ENCODE assay signal across 2 cellular contexts in the genomic region with DNA sequence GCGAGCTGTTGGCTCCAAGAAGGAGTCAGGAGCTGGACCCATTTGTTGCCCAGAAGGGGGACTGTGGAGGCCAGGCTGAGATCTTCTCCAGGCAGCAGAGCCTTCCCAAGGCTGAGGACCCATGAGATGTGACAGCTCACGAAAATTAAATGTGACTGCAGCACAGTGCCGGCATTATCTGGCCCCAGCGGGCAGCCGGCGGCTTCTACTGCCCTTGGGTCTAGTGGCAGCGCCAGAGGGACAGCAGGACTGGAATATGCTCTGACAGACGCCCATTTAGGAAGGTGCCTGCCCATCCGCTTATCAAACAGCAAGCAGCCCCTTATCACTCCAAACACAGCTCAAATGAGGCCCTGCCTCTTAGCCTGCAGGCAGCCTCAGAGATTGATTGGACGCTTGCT.
TF ChIP-seq lines count a peak whose summit lies in the region.

No MANE protein-coding gene starts in this region.

TF ChIP-seq in SK-N-SH, 30 proteins besides CTCF, POLR2A, EP300 and RAD21 (continued from another document):
- TF ChIP-seq, protein P1, sequence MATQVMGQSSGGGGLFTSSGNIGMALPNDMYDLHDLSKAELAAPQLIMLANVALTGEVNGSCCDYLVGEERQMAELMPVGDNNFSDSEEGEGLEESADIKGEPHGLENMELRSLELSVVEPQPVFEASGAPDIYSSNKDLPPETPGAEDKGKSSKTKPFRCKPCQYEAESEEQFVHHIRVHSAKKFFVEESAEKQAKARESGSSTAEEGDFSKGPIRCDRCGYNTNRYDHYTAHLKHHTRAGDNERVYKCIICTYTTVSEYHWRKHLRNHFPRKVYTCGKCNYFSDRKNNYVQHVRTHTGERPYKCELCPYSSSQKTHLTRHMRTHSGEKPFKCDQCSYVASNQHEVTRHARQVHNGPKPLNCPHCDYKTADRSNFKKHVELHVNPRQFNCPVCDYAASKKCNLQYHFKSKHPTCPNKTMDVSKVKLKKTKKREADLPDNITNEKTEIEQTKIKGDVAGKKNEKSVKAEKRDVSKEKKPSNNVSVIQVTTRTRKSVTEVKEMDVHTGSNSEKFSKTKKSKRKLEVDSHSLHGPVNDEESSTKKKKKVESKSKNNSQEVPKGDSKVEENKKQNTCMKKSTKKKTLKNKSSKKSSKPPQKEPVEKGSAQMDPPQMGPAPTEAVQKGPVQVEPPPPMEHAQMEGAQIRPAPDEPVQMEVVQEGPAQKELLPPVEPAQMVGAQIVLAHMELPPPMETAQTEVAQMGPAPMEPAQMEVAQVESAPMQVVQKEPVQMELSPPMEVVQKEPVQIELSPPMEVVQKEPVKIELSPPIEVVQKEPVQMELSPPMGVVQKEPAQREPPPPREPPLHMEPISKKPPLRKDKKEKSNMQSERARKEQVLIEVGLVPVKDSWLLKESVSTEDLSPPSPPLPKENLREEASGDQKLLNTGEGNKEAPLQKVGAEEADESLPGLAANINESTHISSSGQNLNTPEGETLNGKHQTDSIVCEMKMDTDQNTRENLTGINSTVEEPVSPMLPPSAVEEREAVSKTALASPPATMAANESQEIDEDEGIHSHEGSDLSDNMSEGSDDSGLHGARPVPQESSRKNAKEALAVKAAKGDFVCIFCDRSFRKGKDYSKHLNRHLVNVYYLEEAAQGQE (IDR thresholded peaks at IDR 0.05; ENCODE audit: low read depth, low read length): no peak
- TF ChIP-seq SMC3 (IDR thresholded peaks at IDR 0.05; ENCODE audit: low read depth, low read length) (no peak), ELF1 (IDR thresholded peaks at IDR 0.05) (no peak), RCOR1 (IDR thresholded peaks at IDR 0.05; ENCODE audit: low read length) (peak; percentile 53; the same call in 1 of the 2 replicates), FOSL2 (IDR thresholded peaks at IDR 0.05; ENCODE audit: borderline replicate concordance, low read depth) (no peak), JUND (IDR thresholded peaks at IDR 0.05) (no peak), TEAD4 (IDR thresholded peaks at IDR 0.05; ENCODE audit: borderline replicate concordance, insufficient read depth) (0 out of 2 replicates have a peak, but pooled peaks have one; percentile 14), FOXJ3 (CRISPR knock-in tag; IDR thresholded peaks at IDR 0.05) (peak; percentile 83; the same call in 1 of the 2 replicates), EZH2phosphoT487 (IDR thresholded peaks at IDR 0.05; ENCODE audit: borderline replicate concordance, low read depth) (no peak), CHD2 (IDR thresholded peaks at IDR 0.05; ENCODE audit: low read length, partially characterized antibody) (no peak), RFX5 (IDR thresholded peaks at IDR 0.05; ENCODE audit: low read length) (no peak), GATA2 (CRISPR knock-in tag; IDR thresholded peaks at IDR 0.05) (peak; percentile 86), SIN3A (IDR thresholded peaks at IDR 0.05; ENCODE audit: borderline replicate concordance, low read depth, low read length) (no peak)
- TF ChIP-seq, protein P2, sequence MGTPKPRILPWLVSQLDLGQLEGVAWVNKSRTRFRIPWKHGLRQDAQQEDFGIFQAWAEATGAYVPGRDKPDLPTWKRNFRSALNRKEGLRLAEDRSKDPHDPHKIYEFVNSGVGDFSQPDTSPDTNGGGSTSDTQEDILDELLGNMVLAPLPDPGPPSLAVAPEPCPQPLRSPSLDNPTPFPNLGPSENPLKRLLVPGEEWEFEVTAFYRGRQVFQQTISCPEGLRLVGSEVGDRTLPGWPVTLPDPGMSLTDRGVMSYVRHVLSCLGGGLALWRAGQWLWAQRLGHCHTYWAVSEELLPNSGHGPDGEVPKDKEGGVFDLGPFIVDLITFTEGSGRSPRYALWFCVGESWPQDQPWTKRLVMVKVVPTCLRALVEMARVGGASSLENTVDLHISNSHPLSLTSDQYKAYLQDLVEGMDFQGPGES (IDR thresholded peaks at IDR 0.05; ENCODE audit: low read depth, low read length): no peak
- TF ChIP-seq, protein P3, sequence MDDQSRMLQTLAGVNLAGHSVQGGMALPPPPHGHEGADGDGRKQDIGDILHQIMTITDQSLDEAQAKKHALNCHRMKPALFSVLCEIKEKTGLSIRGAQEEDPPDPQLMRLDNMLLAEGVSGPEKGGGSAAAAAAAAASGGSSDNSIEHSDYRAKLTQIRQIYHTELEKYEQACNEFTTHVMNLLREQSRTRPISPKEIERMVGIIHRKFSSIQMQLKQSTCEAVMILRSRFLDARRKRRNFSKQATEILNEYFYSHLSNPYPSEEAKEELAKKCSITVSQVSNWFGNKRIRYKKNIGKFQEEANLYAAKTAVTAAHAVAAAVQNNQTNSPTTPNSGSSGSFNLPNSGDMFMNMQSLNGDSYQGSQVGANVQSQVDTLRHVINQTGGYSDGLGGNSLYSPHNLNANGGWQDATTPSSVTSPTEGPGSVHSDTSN (IDR thresholded peaks at IDR 0.05): no peak
- TF ChIP-seq, protein P4, sequence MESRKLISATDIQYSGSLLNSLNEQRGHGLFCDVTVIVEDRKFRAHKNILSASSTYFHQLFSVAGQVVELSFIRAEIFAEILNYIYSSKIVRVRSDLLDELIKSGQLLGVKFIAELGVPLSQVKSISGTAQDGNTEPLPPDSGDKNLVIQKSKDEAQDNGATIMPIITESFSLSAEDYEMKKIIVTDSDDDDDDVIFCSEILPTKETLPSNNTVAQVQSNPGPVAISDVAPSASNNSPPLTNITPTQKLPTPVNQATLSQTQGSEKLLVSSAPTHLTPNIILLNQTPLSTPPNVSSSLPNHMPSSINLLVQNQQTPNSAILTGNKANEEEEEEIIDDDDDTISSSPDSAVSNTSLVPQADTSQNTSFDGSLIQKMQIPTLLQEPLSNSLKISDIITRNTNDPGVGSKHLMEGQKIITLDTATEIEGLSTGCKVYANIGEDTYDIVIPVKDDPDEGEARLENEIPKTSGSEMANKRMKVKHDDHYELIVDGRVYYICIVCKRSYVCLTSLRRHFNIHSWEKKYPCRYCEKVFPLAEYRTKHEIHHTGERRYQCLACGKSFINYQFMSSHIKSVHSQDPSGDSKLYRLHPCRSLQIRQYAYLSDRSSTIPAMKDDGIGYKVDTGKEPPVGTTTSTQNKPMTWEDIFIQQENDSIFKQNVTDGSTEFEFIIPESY (IDR thresholded peaks at IDR 0.05; ENCODE audit: borderline replicate concordance, low read depth): no peak

TF ChIP-seq in SK-N-SH treated with all-trans-retinoic acid at 6 μM for 48 hours, 23 proteins besides CTCF, POLR2A, EP300 and RAD21 (continued from another document):
- TF ChIP-seq, protein P5, sequence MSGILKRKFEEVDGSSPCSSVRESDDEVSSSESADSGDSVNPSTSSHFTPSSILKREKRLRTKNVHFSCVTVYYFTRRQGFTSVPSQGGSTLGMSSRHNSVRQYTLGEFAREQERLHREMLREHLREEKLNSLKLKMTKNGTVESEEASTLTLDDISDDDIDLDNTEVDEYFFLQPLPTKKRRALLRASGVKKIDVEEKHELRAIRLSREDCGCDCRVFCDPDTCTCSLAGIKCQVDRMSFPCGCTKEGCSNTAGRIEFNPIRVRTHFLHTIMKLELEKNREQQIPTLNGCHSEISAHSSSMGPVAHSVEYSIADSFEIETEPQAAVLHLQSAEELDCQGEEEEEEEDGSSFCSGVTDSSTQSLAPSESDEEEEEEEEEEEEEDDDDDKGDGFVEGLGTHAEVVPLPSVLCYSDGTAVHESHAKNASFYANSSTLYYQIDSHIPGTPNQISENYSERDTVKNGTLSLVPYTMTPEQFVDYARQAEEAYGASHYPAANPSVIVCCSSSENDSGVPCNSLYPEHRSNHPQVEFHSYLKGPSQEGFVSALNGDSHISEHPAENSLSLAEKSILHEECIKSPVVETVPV (CRISPR knock-in tag; IDR thresholded peaks at IDR 0.05): no peak
- TF ChIP-seq PPARA (CRISPR knock-in tag; IDR thresholded peaks at IDR 0.05; ENCODE audit: borderline replicate concordance): no peak
- TF ChIP-seq, protein P6, sequence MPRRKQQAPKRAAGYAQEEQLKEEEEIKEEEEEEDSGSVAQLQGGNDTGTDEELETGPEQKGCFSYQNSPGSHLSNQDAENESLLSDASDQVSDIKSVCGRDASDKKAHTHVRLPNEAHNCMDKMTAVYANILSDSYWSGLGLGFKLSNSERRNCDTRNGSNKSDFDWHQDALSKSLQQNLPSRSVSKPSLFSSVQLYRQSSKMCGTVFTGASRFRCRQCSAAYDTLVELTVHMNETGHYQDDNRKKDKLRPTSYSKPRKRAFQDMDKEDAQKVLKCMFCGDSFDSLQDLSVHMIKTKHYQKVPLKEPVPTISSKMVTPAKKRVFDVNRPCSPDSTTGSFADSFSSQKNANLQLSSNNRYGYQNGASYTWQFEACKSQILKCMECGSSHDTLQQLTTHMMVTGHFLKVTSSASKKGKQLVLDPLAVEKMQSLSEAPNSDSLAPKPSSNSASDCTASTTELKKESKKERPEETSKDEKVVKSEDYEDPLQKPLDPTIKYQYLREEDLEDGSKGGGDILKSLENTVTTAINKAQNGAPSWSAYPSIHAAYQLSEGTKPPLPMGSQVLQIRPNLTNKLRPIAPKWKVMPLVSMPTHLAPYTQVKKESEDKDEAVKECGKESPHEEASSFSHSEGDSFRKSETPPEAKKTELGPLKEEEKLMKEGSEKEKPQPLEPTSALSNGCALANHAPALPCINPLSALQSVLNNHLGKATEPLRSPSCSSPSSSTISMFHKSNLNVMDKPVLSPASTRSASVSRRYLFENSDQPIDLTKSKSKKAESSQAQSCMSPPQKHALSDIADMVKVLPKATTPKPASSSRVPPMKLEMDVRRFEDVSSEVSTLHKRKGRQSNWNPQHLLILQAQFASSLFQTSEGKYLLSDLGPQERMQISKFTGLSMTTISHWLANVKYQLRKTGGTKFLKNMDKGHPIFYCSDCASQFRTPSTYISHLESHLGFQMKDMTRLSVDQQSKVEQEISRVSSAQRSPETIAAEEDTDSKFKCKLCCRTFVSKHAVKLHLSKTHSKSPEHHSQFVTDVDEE (CRISPR knock-in tag; IDR thresholded peaks at IDR 0.05): no peak
- TF ChIP-seq ZC3H10 (CRISPR knock-in tag; IDR thresholded peaks at IDR 0.05): no peak
- no peak for TF ChIP-seq ZNF70 (CRISPR knock-in tag; IDR thresholded peaks at IDR 0.05)
- TF ChIP-seq TOX (CRISPR knock-in tag; IDR thresholded peaks at IDR 0.05; ENCODE audit: borderline replicate concordance): no peak
- TF ChIP-seq ZNF8 (CRISPR knock-in tag; IDR thresholded peaks at IDR 0.05): no peak
- TF ChIP-seq, protein P7, sequence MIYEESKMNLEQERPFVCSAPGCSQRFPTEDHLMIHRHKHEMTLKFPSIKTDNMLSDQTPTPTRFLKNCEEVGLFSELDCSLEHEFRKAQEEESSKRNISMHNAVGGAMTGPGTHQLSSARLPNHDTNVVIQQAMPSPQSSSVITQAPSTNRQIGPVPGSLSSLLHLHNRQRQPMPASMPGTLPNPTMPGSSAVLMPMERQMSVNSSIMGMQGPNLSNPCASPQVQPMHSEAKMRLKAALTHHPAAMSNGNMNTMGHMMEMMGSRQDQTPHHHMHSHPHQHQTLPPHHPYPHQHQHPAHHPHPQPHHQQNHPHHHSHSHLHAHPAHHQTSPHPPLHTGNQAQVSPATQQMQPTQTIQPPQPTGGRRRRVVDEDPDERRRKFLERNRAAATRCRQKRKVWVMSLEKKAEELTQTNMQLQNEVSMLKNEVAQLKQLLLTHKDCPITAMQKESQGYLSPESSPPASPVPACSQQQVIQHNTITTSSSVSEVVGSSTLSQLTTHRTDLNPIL (CRISPR knock-in tag; IDR thresholded peaks at IDR 0.05; ENCODE audit: low read depth): no peak
- no peak; the same call in 1 of the 2 replicates for TF ChIP-seq ZFP3 (CRISPR knock-in tag; IDR thresholded peaks at IDR 0.05)
- TF ChIP-seq SNAI2 (CRISPR knock-in tag; IDR thresholded peaks at IDR 0.05): no peak
- TF ChIP-seq ZNF565 (CRISPR knock-in tag; conservative IDR thresholded peaks at IDR 0.05; ENCODE audit: low read depth): no peak
- TF ChIP-seq CSDC2 (CRISPR knock-in tag; IDR thresholded peaks at IDR 0.05): no peak
- TF ChIP-seq ARNTL (CRISPR knock-in tag; IDR thresholded peaks at IDR 0.05; ENCODE audit: borderline replicate concordance, low read depth): no peak
- TF ChIP-seq BACH2 (CRISPR knock-in tag; IDR thresholded peaks at IDR 0.05; ENCODE audit: borderline replicate concordance): no peak
- TF ChIP-seq RARB (CRISPR knock-in tag; IDR thresholded peaks at IDR 0.05): no peak
- no peak for TF ChIP-seq ESRRG (CRISPR knock-in tag; IDR thresholded peaks at IDR 0.05)
- no peak for TF ChIP-seq OSR1 (CRISPR knock-in tag; IDR thresholded peaks at IDR 0.05)
- TF ChIP-seq TCF4 (CRISPR knock-in tag; IDR thresholded peaks at IDR 0.05; ENCODE audit: borderline replicate concordance): no peak
TF ChIP-seq in SK-N-SH treated with all-trans-retinoic acid at 6 μM for 48 hours: peak in this region for 0.
